ENCODE assay signal across 1 cellular context in genomic region chr15:52183562-52184173, GRCh38.
TF ChIP-seq lines count a peak whose summit lies in the region.

No MANE protein-coding gene starts in this region.

TF ChIP-seq in WTC11, 78 proteins besides CTCF, POLR2A, EP300 and RAD21 (continued from another document):
- TF ChIP-seq, protein P1, sequence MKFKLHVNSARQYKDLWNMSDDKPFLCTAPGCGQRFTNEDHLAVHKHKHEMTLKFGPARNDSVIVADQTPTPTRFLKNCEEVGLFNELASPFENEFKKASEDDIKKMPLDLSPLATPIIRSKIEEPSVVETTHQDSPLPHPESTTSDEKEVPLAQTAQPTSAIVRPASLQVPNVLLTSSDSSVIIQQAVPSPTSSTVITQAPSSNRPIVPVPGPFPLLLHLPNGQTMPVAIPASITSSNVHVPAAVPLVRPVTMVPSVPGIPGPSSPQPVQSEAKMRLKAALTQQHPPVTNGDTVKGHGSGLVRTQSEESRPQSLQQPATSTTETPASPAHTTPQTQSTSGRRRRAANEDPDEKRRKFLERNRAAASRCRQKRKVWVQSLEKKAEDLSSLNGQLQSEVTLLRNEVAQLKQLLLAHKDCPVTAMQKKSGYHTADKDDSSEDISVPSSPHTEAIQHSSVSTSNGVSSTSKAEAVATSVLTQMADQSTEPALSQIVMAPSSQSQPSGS (CRISPR knock-in tag; IDR thresholded peaks at IDR 0.05; ENCODE audit: borderline replicate concordance, low read depth): no peak
- TF ChIP-seq SOX15 (CRISPR knock-in tag; IDR thresholded peaks at IDR 0.05) (no peak), ZNF423 (CRISPR knock-in tag; IDR thresholded peaks at IDR 0.05) (no peak), MYBL2 (CRISPR knock-in tag; IDR thresholded peaks at IDR 0.05) (no peak), PREB (CRISPR knock-in tag; IDR thresholded peaks at IDR 0.05; ENCODE audit: borderline replicate concordance) (no peak), TP53 (CRISPR knock-in tag; IDR thresholded peaks at IDR 0.05) (no peak), AFF4 (CRISPR knock-in tag; IDR thresholded peaks at IDR 0.05; ENCODE audit: borderline replicate concordance) (no peak)
- TF ChIP-seq, protein P2, sequence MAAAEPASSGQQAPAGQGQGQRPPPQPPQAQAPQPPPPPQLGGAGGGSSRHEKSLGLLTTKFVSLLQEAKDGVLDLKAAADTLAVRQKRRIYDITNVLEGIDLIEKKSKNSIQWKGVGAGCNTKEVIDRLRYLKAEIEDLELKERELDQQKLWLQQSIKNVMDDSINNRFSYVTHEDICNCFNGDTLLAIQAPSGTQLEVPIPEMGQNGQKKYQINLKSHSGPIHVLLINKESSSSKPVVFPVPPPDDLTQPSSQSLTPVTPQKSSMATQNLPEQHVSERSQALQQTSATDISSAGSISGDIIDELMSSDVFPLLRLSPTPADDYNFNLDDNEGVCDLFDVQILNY (CRISPR knock-in tag; IDR thresholded peaks at IDR 0.05): no peak
